ENCODE assay signal across 8 cellular contexts in genomic region chrX:154428176-154429171, GRCh38. TPM values are rescaled to one million over a fixed set of nuclear protein-coding genes. Genes with fewer than 3 reads are reported as not detected.
A peak's percentile ranks its signal among the peaks of the same experiment; 100 is the strongest.
DNase-seq lines count a peak whose midpoint lies in the region; ATAC-seq and TF ChIP-seq lines count a peak whose summit lies in the region.

A gene with protein sequence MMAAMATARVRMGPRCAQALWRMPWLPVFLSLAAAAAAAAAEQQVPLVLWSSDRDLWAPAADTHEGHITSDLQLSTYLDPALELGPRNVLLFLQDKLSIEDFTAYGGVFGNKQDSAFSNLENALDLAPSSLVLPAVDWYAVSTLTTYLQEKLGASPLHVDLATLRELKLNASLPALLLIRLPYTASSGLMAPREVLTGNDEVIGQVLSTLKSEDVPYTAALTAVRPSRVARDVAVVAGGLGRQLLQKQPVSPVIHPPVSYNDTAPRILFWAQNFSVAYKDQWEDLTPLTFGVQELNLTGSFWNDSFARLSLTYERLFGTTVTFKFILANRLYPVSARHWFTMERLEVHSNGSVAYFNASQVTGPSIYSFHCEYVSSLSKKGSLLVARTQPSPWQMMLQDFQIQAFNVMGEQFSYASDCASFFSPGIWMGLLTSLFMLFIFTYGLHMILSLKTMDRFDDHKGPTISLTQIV (plus strand): TSS chrX:154428677. CDS start chrX:154428693, 16 bp downstream.

- H3K36me3 Mint-ChIP-seq in T-helper 17 cell (ENCODE audit: low read depth): no peaks in the 10 kb centered on the region

- ATAC-seq in HG02852 (IDR thresholded peaks at IDR 0.05; ENCODE audit: unreplicated experiment) (peak; percentile 93), T-helper 17 cell (peak; percentile 98)

- no peaks in the 10 kb centered on the region for H3K27me3 Mint-ChIP-seq in T-helper 17 cell

- peak within 1 kb of the TSS; percentile 90 for H3K27ac Mint-ChIP-seq in T-helper 17 cell

- H3K27me3 ChIP-seq in right atrium auricular region (no peaks in the 10 kb centered on the region), uterus (no peaks in the 10 kb centered on the region)

- peaks cover 20% of the 10 kb centered on the region for H3K4me1 Mint-ChIP-seq in T-helper 17 cell

- DNase-seq in GM13976 (ENCODE audit: low spot score) (peak; percentile 90), NCI-H146 (lab: John Stamatoyannopoulos, UW) (peak; percentile 95), T-helper 17 cell (peak; percentile 76 to 82 (median 78)), right atrium auricular region (ENCODE audit: low spot score) (peak; percentile 94), pulmonary artery endothelial cell (ENCODE audit: low read depth, low spot score) (peak; percentile 84), uterus (peak; percentile 91 to 93)

- H3K4me3 Mint-ChIP-seq in T-helper 17 cell: peak within 1 kb of the TSS; percentile 87

- intact Hi-C loops in uterus (cut with DNase I; ENCODE audit: low total_unique reads): no loop called here

- no peaks in the 10 kb centered on the region for H3K9me3 ChIP-seq in T-helper 17 cell (ENCODE audit: control insufficient read depth, low read length, poor library complexity, severe bottlenecking)
- no peaks in the 10 kb centered on the region for H3K9me3 ChIP-seq in right atrium auricular region
- no peaks in the 10 kb centered on the region for H3K9me3 ChIP-seq in uterus

- H3K27ac ChIP-seq in angular gyrus (ENCODE audit: low read depth, low read length) (peak within 1 kb of the TSS; percentile 84), right atrium auricular region (peak within 1 kb of the TSS; percentile 79 to 86), uterus (peak within 1 kb of the TSS; percentile 50 to 79)

- H3K4me1 ChIP-seq in right atrium auricular region (peaks cover 0 to 19% of the 10 kb centered on the region in 2 donors), uterus (no peaks in the 10 kb centered on the region)

- peak within 1 kb of the TSS; percentile 72 to 74 for H3K4me3 ChIP-seq in right atrium auricular region
- peak within 1 kb of the TSS; percentile 22 to 51 for H3K4me3 ChIP-seq in uterus

- peak; percentile 66 to 77 for TF ChIP-seq POLR2A in uterus (IDR thresholded peaks at IDR 0.05)

- peaks cover 5% of the 10 kb centered on the region for H3K36me3 ChIP-seq in right atrium auricular region
- H3K36me3 ChIP-seq in uterus: no peaks in the 10 kb centered on the region

- TF ChIP-seq CTCF in GM13976 (IDR thresholded peaks at IDR 0.05; ENCODE audit: borderline replicate concordance, control extremely low read depth, extremely low read depth, insufficient read depth, missing control alignments): no peak
- no peak for TF ChIP-seq CTCF in right atrium auricular region (IDR thresholded peaks at IDR 0.05)
- no peak for TF ChIP-seq CTCF in uterus (IDR thresholded peaks at IDR 0.05)

- in situ Hi-C loops in GM13976 (cut with MboI; ENCODE audit: low sequenced_read_pairs, unreplicated experiment): no loop called here

RNA-seq across cellular contexts. Expression of the gene that starts here (rescaled TPM):
- total RNA-seq in T-helper 17 cell: 10 to 100 TPM; 41.4 to 43.0 TPM
- 10 to 100 TPM; 50.3 to 77.7 TPM for total RNA-seq in right atrium auricular region
- total RNA-seq in pulmonary artery endothelial cell: 66.5 and 104 TPM in 2 replicates
- 10 to 100 TPM in 3 of 4 donors, 1 to 10 TPM in 1; 5.1 to 71.3 (median 42.1) TPM for total RNA-seq in uterus

Comparison
In these comparisons a context has a peak if more than half of its experiments do, and no peak if none do; other contexts are left out.
1. Peak in every context shown above with its lines: DNase-seq, ATAC-seq, H3K4me3 ChIP-seq and H3K27ac ChIP-seq.